In genomic region chr2:67846341-67847070, GRCh38 we compare ENCODE assay signal across 8 cellular contexts.
DNase-seq lines count a peak whose midpoint lies in the region; ATAC-seq and TF ChIP-seq lines count a peak whose summit lies in the region.

No MANE protein-coding gene starts in this region.

- no peaks in the 10 kb centered on the region for H3K36me3 Mint-ChIP-seq in activated naive CD4-positive, alpha-beta T cell treated with anti-CD3 and anti-CD28 coated beads, Interleukin-2, amount 10 ng/mL, durations not matched to agents 7 days and 5 days

- peak; percentile 56 to 84 (median 62) for TF ChIP-seq CTCF in ovary (IDR thresholded peaks at IDR 0.05)

- H3K4me3 ChIP-seq in ovary, result no peak overlapping the region

- no peak for ATAC-seq in GM21447 (IDR thresholded peaks at IDR 0.05; ENCODE audit: unreplicated experiment)

- WGBS in ovary, 3 donors, result 4 to 5% (median 4%) methylated on average over 16 of the region's 16 CpGs

- H3K27me3 Mint-ChIP-seq in activated naive CD4-positive, alpha-beta T cell treated with anti-CD3 and anti-CD28 coated beads, Interleukin-2, amount 10 ng/mL, durations not matched to agents 7 days and 5 days, result peaks cover 4% of the 10 kb centered on the region

- TF ChIP-seq POLR2A in ovary (IDR thresholded peaks at IDR 0.05), result no peak

- intact Hi-C loops in head of caudate nucleus (cut with DNase I), result no loop called here
- intact Hi-C loops in ovary (cut with DNase I), result loop anchor here in 3 of 4 donors (5.0 to 10.0 kb wide), 3 partner anchors 1272 to 1414 kb away; partner anchors contain the start of gene MEIS1 (in 1 of the 3)

- DNase-seq in NCI-H446 (lab: John Stamatoyannopoulos, UW) (peak; percentile 28 to 73), NCI-H446 treated with DMSO at 0.1 percent for 48 hours (lab: John Stamatoyannopoulos, UW) (no peak), HS-5 (ENCODE audit: low read depth) (peak; percentile 63), NCI-H748 treated with DMSO at 0.1 percent for 48 hours (lab: John Stamatoyannopoulos, UW) (peak; percentile 92), head of caudate nucleus (peak in 41 of 42 donors; percentile 7 to 87 (median 58)), ovary (peak; percentile 85 to 95 (median 90))
- peak; percentile 44 for DNase-seq in activated naive CD4-positive, alpha-beta T cell treated with anti-CD3 and anti-CD28 coated beads, Interleukin-2, amount 10 ng/mL, durations not matched to agents 7 days and 5 days

- peaks cover 7% of the 10 kb centered on the region for H3K4me1 ChIP-seq in ovary (ENCODE audit: insufficient read depth)

- H3K27ac ChIP-seq in ovary, result peak overlapping the region in 1 of 2 donors; percentile 22

- no peaks in the 10 kb centered on the region for H3K27me3 ChIP-seq in ovary

- H3K36me3 ChIP-seq in ovary, result no peaks in the 10 kb centered on the region

- no peaks in the 10 kb centered on the region for H3K9me3 ChIP-seq in ovary

- no peak overlapping the region for H3K27ac Mint-ChIP-seq in activated naive CD4-positive, alpha-beta T cell treated with anti-CD3 and anti-CD28 coated beads, Interleukin-2, amount 10 ng/mL, durations not matched to agents 7 days and 5 days

- H3K4me3 Mint-ChIP-seq in activated naive CD4-positive, alpha-beta T cell treated with anti-CD3 and anti-CD28 coated beads, Interleukin-2, amount 10 ng/mL, durations not matched to agents 7 days and 5 days, result no peak overlapping the region

- CTCF ChIA-PET in activated naive CD4-positive, alpha-beta T cell treated with anti-CD3 and anti-CD28 coated beads, Interleukin-2, amount 10 ng/mL, durations not matched to agents 7 days and 5 days (lab: Charles Lee), result interaction anchor here (1.0 kb wide), 1 partner anchor 15 kb away, joined by 3 read pairs; no protein-coding TSS in a partner anchor

- TF ChIP-seq EP300 in ovary (IDR thresholded peaks at IDR 0.05), result no peak

- no peaks in the 10 kb centered on the region for H3K9me3 Mint-ChIP-seq in activated naive CD4-positive, alpha-beta T cell treated with anti-CD3 and anti-CD28 coated beads, Interleukin-2, amount 10 ng/mL, durations not matched to agents 7 days and 5 days

- H3K4me1 Mint-ChIP-seq in activated naive CD4-positive, alpha-beta T cell treated with anti-CD3 and anti-CD28 coated beads, Interleukin-2, amount 10 ng/mL, durations not matched to agents 7 days and 5 days, result no peaks in the 10 kb centered on the region
